9 cellular contexts compared by ENCODE assay signal in the genomic region with DNA sequence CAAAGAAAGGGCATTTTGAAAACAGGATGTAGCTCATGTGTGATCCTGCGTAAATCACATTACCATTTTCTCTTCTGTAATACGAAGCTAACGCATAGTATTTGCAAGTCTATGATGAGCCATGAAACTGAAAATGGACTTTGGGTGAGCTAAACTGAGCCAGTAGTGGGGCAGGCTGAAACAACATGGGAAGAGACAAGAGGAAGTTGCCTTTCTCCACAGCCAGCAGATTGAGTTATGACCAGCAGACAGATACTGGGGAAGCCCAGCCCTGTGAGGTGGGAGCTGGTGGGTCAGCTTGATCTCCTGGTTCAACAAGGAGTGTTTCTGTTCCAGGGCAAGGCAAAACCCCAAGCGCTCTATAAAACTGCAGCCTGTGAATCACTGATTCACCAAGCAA. TPM values are rescaled to one million over a fixed set of nuclear protein-coding genes. Genes with fewer than 3 reads are reported as not detected.
A peak's percentile ranks its signal among the peaks of the same experiment; 100 is the strongest.
DNase-seq lines count a peak whose midpoint lies in the region; ATAC-seq and TF ChIP-seq lines count a peak whose summit lies in the region.
"Had no signal": no experiment of that assay in that cellular context is flagged by ENCODE, and none has a peak within 500 bp of the region (broad histone marks: within the 10 kb centered on the region; RNA-seq: fewer than 3 reads in every experiment).

No MANE protein-coding gene starts in this region.

- DNase-seq in gastrocnemius medialis (no peak), NCI-H1092 (lab: John Stamatoyannopoulos, UW) (no peak), inferior parietal cortex (ENCODE audit: extremely low spot score) (no peak)
- DNase-seq in activated naive CD4-positive, alpha-beta T cell treated with anti-CD3 and anti-CD28 coated beads, Interleukin-2, amount 50 U/mL, for 16 hours: no peak
- DNase-seq in stimulated activated effector memory CD8-positive, alpha-beta T cell treated with anti-CD3 and anti-CD28 coated beads, Interleukin-12 subunit alpha, Interleukin-12 subunit beta, amount 100 ng/mL, for 72 hours (ENCODE audit: low spot score in 2 of 2): no peak
- DNase-seq: GM23248 had no signal

- H3K9me3 ChIP-seq in gastrocnemius medialis: no peaks in the 10 kb centered on the region

- ATAC-seq in GM19324 (IDR thresholded peaks at IDR 0.05; ENCODE audit: low FRiP score, unreplicated experiment) (peak; percentile 68), HG03064 (IDR thresholded peaks at IDR 0.05; ENCODE audit: low read depth, unreplicated experiment) (peak; percentile 53), gastrocnemius medialis (no peak)
- ATAC-seq in stimulated activated effector memory CD8-positive, alpha-beta T cell treated with anti-CD3 and anti-CD28 coated beads, Interleukin-12 subunit alpha, Interleukin-12 subunit beta, amount 100 ng/mL, for 72 hours: no peak

- no peak for TF ChIP-seq POLR2A in gastrocnemius medialis (IDR thresholded peaks at IDR 0.05)

- no peaks in the 10 kb centered on the region for H3K36me3 ChIP-seq in gastrocnemius medialis

- no peaks in the 10 kb centered on the region for H3K27me3 ChIP-seq in gastrocnemius medialis

- intact Hi-C loops in gastrocnemius medialis (cut with DNase I; ENCODE audit: low total_unique reads): no loop called here

- H3K4me1 ChIP-seq in gastrocnemius medialis: peaks cover 97 to 98% of the 10 kb centered on the region in 2 donors

- TF ChIP-seq CTCF in VCaP (conservative IDR thresholded peaks at IDR 0.05) (no peak), gastrocnemius medialis (IDR thresholded peaks at IDR 0.05 in 4 of 5, conservative IDR thresholded peaks at IDR 0.05 in 1 of 5) (no peak)

- H3K27ac Mint-ChIP-seq in stimulated activated effector memory CD8-positive, alpha-beta T cell treated with anti-CD3 and anti-CD28 coated beads, Interleukin-12 subunit alpha, Interleukin-12 subunit beta, amount 100 ng/mL, for 72 hours: no peak overlapping the region

- H3K4me1 Mint-ChIP-seq in stimulated activated effector memory CD8-positive, alpha-beta T cell treated with anti-CD3 and anti-CD28 coated beads, Interleukin-12 subunit alpha, Interleukin-12 subunit beta, amount 100 ng/mL, for 72 hours: peaks cover 54% of the 10 kb centered on the region

- no peak overlapping the region for H3K4me3 Mint-ChIP-seq in stimulated activated effector memory CD8-positive, alpha-beta T cell treated with anti-CD3 and anti-CD28 coated beads, Interleukin-12 subunit alpha, Interleukin-12 subunit beta, amount 100 ng/mL, for 72 hours

- no peak overlapping the region for H3K4me3 ChIP-seq in gastrocnemius medialis
- H3K4me3 ChIP-seq: GM23248 had no signal

- H3K9me3 Mint-ChIP-seq in stimulated activated effector memory CD8-positive, alpha-beta T cell treated with anti-CD3 and anti-CD28 coated beads, Interleukin-12 subunit alpha, Interleukin-12 subunit beta, amount 100 ng/mL, for 72 hours: no peaks in the 10 kb centered on the region

- peak overlapping the region; percentile 59 for H3K27ac ChIP-seq in VCaP
- H3K27ac ChIP-seq in gastrocnemius medialis: peak overlapping the region; percentile 69 to 88 (median 85)
- H3K27ac ChIP-seq: GM23248 had no signal

- no peaks in the 10 kb centered on the region for H3K36me3 Mint-ChIP-seq in stimulated activated effector memory CD8-positive, alpha-beta T cell treated with anti-CD3 and anti-CD28 coated beads, Interleukin-12 subunit alpha, Interleukin-12 subunit beta, amount 100 ng/mL, for 72 hours

- in situ Hi-C loops in gastrocnemius medialis (cut with MboI; ENCODE audit: low sequenced_read_pairs in 4 of 4): no loop called here

RNA-seq across cellular contexts. Expression of gene CYRIA, which starts 11.8 kb away (rescaled TPM):
- 1 to 10 TPM; 3.3 to 8.0 (median 4.5) TPM for total RNA-seq in gastrocnemius medialis
- total RNA-seq: GM23248 had no signal

Comparison
In these comparisons a context has a peak if more than half of its experiments do, and no peak if none do; other contexts are left out.
1. ATAC-seq: peak in GM19324 (single experiment) and HG03064 (single experiment); none in gastrocnemius medialis (0 of 2) and stimulated activated effector memory CD8-positive, alpha-beta T cell treated with anti-CD3 and anti-CD28 coated beads, Interleukin-12 subunit alpha, Interleukin-12 subunit beta, amount 100 ng/mL, for 72 hours (single experiment).